Comparison of ENCODE assay signal across 16 cellular contexts in the genomic region with DNA sequence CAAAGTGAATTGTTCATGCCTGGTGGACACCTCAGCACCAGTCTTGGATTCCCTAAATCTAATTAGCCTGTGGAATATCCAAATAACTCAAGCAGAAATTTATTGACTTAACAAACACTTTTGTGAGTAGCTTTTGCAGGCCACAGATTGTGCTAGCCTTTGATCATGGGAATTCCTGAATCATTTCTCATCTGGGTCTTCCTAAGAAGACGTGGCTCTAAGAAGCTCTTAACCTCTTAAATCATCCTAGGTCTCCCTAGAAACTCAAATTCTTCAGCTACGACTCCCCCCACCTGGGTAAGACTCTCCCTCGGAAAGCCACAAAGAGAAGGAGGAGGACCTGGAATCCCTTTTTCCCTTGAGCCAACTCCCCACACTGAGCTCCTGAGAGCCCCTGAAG. TPM values are rescaled to one million over a fixed set of nuclear protein-coding genes. Genes with fewer than 3 reads are reported as not detected.
DNase-seq lines count a peak whose midpoint lies in the region; ATAC-seq and TF ChIP-seq lines count a peak whose summit lies in the region.
"Had no signal": no experiment of that assay in that cellular context is flagged by ENCODE, and none has a peak within 500 bp of the region (broad histone marks: within the 10 kb centered on the region; RNA-seq: fewer than 3 reads in every experiment).

No MANE protein-coding gene starts in this region.

- peak; percentile 42 for ATAC-seq in HCT116
- no peak for ATAC-seq in gastroesophageal sphincter
- no peak for ATAC-seq in GM19035 (IDR thresholded peaks at IDR 0.05; ENCODE audit: unreplicated experiment)
- ATAC-seq: effector memory CD8-positive, alpha-beta T cell had no signal

- H2AFZ ChIP-seq in HCT116 (ENCODE audit: low read depth, low read length, poor library complexity, severe bottlenecking) = peak overlapping the region; percentile 74

- H3K27me3 ChIP-seq in HCT116 (ENCODE audit: insufficient read depth, low read length) (no peaks in the 10 kb centered on the region), gastroesophageal sphincter (no peaks in the 10 kb centered on the region), subcutaneous abdominal adipose tissue (ENCODE audit: control insufficient read depth in 5 of 5, insufficient read depth in 4 of 5, low read length in 5 of 5) (no peaks in the 10 kb centered on the region)
- H3K27me3 ChIP-seq: breast epithelium, stomach had no signal

- peak overlapping the region; percentile 24 for H3K9ac ChIP-seq in HCT116 (ENCODE audit: low read length)
- H3K9ac ChIP-seq in subcutaneous abdominal adipose tissue (ENCODE audit: low read length in 5 of 5) = no peak overlapping the region

- POLR2A ChIA-PET in HCT116 (lab: Charles Lee) = interaction anchor here (0.6 kb wide), 1 partner anchor 11 kb away, joined by 5 read pairs; no protein-coding TSS in a partner anchor

- intact Hi-C loops in HCT116 (cut with micrococcal nuclease) (no loop called here), head of caudate nucleus (cut with DNase I) (no loop called here)

- no peaks in the 10 kb centered on the region for H3K79me2 ChIP-seq in HCT116 (ENCODE audit: insufficient read depth, low read length)

- H3K9me2 ChIP-seq in HCT116 (ENCODE audit: insufficient read depth) = no peaks in the 10 kb centered on the region

- peaks cover 32 to 59% of the 10 kb centered on the region in 2 experiments for H3K4me1 ChIP-seq in HCT116 (ENCODE audit: control insufficient read depth in 1 of 2, insufficient read depth in 2 of 2, low read length in 2 of 2)
- peaks cover 6 to 38% (median 20%) of the 10 kb centered on the region in 3 donors for H3K4me1 ChIP-seq in gastroesophageal sphincter
- peaks cover 17 to 50% (median 26%) of the 10 kb centered on the region in 5 donors for H3K4me1 ChIP-seq in subcutaneous abdominal adipose tissue (ENCODE audit: control insufficient read depth in 5 of 5, insufficient read depth in 5 of 5, low read length in 5 of 5)

- no peak for TF ChIP-seq RAD21 in HCT116 (IDR thresholded peaks at IDR 0.05; ENCODE audit: low read depth)

- H3K27ac ChIP-seq in HCT116 (ENCODE audit: low read depth, low read length) (peak overlapping the region; percentile 16; the same call in 1 of the 2 replicates), gastroesophageal sphincter (peak overlapping the region in 3 of 4 donors; percentile 33 to 82 (median 77)), subcutaneous abdominal adipose tissue (ENCODE audit: low read depth, low read length) (peak overlapping the region; percentile 30)

- H3K9me3 ChIP-seq in HCT116 (ENCODE audit: control insufficient read depth in 1 of 2, insufficient read depth in 1 of 2, low read depth in 1 of 2, low read length in 2 of 2) (no peaks in the 10 kb centered on the region), gastroesophageal sphincter (no peaks in the 10 kb centered on the region), subcutaneous abdominal adipose tissue (ENCODE audit: control insufficient read depth in 5 of 5, low read length in 5 of 5) (no peaks in the 10 kb centered on the region)
- H3K9me3 ChIP-seq: breast epithelium, stomach had no signal

- no peaks in the 10 kb centered on the region for H4K20me1 ChIP-seq in HCT116 (ENCODE audit: insufficient read depth)

- BruUV-seq in HCT116 (replicated peaks; lab: Mats Ljungman, UMichigan) = no TSS peak

- H3K4me2 ChIP-seq in HCT116 (ENCODE audit: low read length) = peak overlapping the region; percentile 68

- TF ChIP-seq CTCF in HCT116 (IDR thresholded peaks at IDR 0.05 in 2 of 3, conservative IDR thresholded peaks at IDR 0.05 in 1 of 3; ENCODE audit: borderline replicate concordance in 1 of 3, insufficient read depth in 1 of 3, low read depth in 2 of 3, low read length in 2 of 3) = no peak
- TF ChIP-seq CTCF in gastroesophageal sphincter (IDR thresholded peaks at IDR 0.05) = no peak

- TF ChIP-seq EP300 in gastroesophageal sphincter (IDR thresholded peaks at IDR 0.05) = no peak

- H3K36me3 ChIP-seq in HCT116 (ENCODE audit: control insufficient read depth in 1 of 2, insufficient read depth in 2 of 2, low read length in 2 of 2) = no peaks in the 10 kb centered on the region
- H3K36me3 ChIP-seq in gastroesophageal sphincter = no peaks in the 10 kb centered on the region
- H3K36me3 ChIP-seq in subcutaneous abdominal adipose tissue (ENCODE audit: control insufficient read depth in 5 of 5, insufficient read depth in 5 of 5, low read length in 5 of 5) = no peaks in the 10 kb centered on the region
- H3K36me3 ChIP-seq: breast epithelium, stomach had no signal

- H3K4me3 ChIP-seq in HCT116 (replicated peaks in 1 of 2; ENCODE audit: low read depth in 1 of 2, low read length in 2 of 2) (0 out of 4 replicates have a peak overlapping the region, but pooled peaks of 1 of the 2 experiments have one; percentile 1), gastroesophageal sphincter (no peak overlapping the region), subcutaneous abdominal adipose tissue (ENCODE audit: low read depth in 1 of 5, low read length in 5 of 5) (no peak overlapping the region)
- H3K4me3 ChIP-seq: breast epithelium, skin epidermis, stomach had no signal

- 68 to 83% methylated on average over 1 to 3 of the region's 3 CpGs for WGBS in gastroesophageal sphincter (ENCODE audit: low coverage in 1 of 2), 2 donors

- RAD21 ChIA-PET in HCT116 (lab: Charles Lee; ENCODE audit: low non-redundant PET in 1 of 2, low total read pairs in 2 of 2, uncharacterized antibody in 2 of 2, unreplicated experiment in 2 of 2) = no interaction called here

- DNase-seq in HCT116 (ENCODE audit: low read depth, low spot score) = peak; percentile 71
- DNase-seq in SW480 (ENCODE audit: low spot score) = peak; percentile 84
- no peak for DNase-seq in COLO668 (lab: John Stamatoyannopoulos, UW; ENCODE audit: unreplicated experiment)
- DNase-seq in head of caudate nucleus = no peak
- DNase-seq: activated gamma-delta T cell treated with Interleukin-2 at 50 U/mL for 16 hours; CD8-positive, alpha-beta memory T cell; effector memory CD8-positive, alpha-beta T cell; H9; NCI-H2171 treated with DMSO at 0.1 percent for 48 hours; NK-92 treated with Interleukin-12 subunit alpha and Interleukin-12 subunit beta, amount 100 ng/mL, for 24 hours; stomach had no signal

- TF ChIP-seq POLR2A in HCT116 (IDR thresholded peaks at IDR 0.05; ENCODE audit: borderline replicate concordance, extremely low read depth, insufficient read depth, insufficient read length) = no peak
- TF ChIP-seq POLR2A in gastroesophageal sphincter (IDR thresholded peaks at IDR 0.05) = no peak

- CTCF ChIA-PET in HCT116 (lab: Charles Lee) = interaction anchor here (1.1 to 1.6 kb wide), 2 partner anchors 11 to 190 kb away, joined by 3 to 5 read pairs; no protein-coding TSS in a partner anchor

TF ChIP-seq in HCT116, 20 proteins besides CTCF, POLR2A, EP300 and RAD21 (continues in another document):
- TF ChIP-seq EGR1 (IDR thresholded peaks at IDR 0.05; ENCODE audit: low read depth) = no peak
- TF ChIP-seq SP1 (IDR thresholded peaks at IDR 0.05; ENCODE audit: low read depth) = 0 out of 2 replicates have a peak, but pooled peaks have one; percentile 37
- no peak for TF ChIP-seq ZFX (IDR thresholded peaks at IDR 0.05)
- TF ChIP-seq, protein P1, sequence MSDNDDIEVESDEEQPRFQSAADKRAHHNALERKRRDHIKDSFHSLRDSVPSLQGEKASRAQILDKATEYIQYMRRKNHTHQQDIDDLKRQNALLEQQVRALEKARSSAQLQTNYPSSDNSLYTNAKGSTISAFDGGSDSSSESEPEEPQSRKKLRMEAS (IDR thresholded peaks at IDR 0.05) = 0 out of 2 replicates have a peak, but pooled peaks have one; percentile 6
- no peak for TF ChIP-seq EZH2 (IDR thresholded peaks at IDR 0.05)
- peak; percentile 51; the same call in 1 of the 2 replicates for TF ChIP-seq FOSL1 (IDR thresholded peaks at IDR 0.05; ENCODE audit: low read depth)
- TF ChIP-seq ELF1 (IDR thresholded peaks at IDR 0.05; ENCODE audit: borderline replicate concordance, low read depth) = no peak
- TF ChIP-seq CBX3 (IDR thresholded peaks at IDR 0.05; ENCODE audit: low read depth) = no peak
- TF ChIP-seq CEBPB (IDR thresholded peaks at IDR 0.05; ENCODE audit: low read depth) = 0 out of 2 replicates have a peak, but pooled peaks have one; percentile 35
- no peak for TF ChIP-seq SRF (IDR thresholded peaks at IDR 0.05; ENCODE audit: low read depth)
- TF ChIP-seq, protein P2, sequence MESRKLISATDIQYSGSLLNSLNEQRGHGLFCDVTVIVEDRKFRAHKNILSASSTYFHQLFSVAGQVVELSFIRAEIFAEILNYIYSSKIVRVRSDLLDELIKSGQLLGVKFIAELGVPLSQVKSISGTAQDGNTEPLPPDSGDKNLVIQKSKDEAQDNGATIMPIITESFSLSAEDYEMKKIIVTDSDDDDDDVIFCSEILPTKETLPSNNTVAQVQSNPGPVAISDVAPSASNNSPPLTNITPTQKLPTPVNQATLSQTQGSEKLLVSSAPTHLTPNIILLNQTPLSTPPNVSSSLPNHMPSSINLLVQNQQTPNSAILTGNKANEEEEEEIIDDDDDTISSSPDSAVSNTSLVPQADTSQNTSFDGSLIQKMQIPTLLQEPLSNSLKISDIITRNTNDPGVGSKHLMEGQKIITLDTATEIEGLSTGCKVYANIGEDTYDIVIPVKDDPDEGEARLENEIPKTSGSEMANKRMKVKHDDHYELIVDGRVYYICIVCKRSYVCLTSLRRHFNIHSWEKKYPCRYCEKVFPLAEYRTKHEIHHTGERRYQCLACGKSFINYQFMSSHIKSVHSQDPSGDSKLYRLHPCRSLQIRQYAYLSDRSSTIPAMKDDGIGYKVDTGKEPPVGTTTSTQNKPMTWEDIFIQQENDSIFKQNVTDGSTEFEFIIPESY (IDR thresholded peaks at IDR 0.05; ENCODE audit: extremely low read depth, insufficient replicate concordance, low read length) = no peak

RNA-seq across cellular contexts. Expression of a gene that starts 53.8 kb away (rescaled TPM):
- total RNA-seq in HCT116 (2021; ENCODE audit: unreplicated experiment) (28.5 TPM), gastroesophageal sphincter (10 to 100 TPM; 41.4 to 64.4 (median 42.5) TPM)
- 12.8 and 14.0 TPM in 2 replicates for polyA plus RNA-seq in HCT116 (2012)

Comparison
In these comparisons a context has a peak if more than half of its experiments do, and no peak if none do; other contexts are left out.
1. DNase-seq: peak in HCT116 (single experiment) and SW480 (single experiment); none in COLO668 (single experiment) and head of caudate nucleus (0 of 42).
2. H3K27ac ChIP-seq: peak in every context shown above with its lines; median percentile 77 in gastroesophageal sphincter; 30 in subcutaneous abdominal adipose tissue; 16 in HCT116.